Comparison of ENCODE assay signal across 32 cellular contexts in genomic region chrX:30706216-30706775, GRCh38.
"Had no signal": no experiment of that assay in that cellular context is flagged by ENCODE, and none has a peak within 500 bp of the region (broad histone marks: within the 10 kb centered on the region; RNA-seq: fewer than 3 reads in every experiment).

No MANE protein-coding gene starts in this region.

- H3K36me3 ChIP-seq: ascending aorta, breast epithelium, colonic mucosa, WERI-Rb-1 had no signal

- H3K4me3 Mint-ChIP-seq: activated B cell treated with CpG ODN at 0.5 μM for 24 hours; activated CD8-positive, alpha-beta memory T cell treated with anti-CD3 and anti-CD28 coated beads, Interleukin-2, amount 10 ng/mL, durations not matched to agents 7 days and 5 days; activated CD8-positive, alpha-beta T cell treated with anti-CD3 and anti-CD28 coated beads, Interleukin-2, amount 10 ng/mL, durations not matched to agents 7 days and 5 days; activated naive CD4-positive, alpha-beta T cell treated with anti-CD3 and anti-CD28 coated beads, Interleukin-2, amount 10 ng/mL, durations not matched to agents 7 days and 5 days; activated naive CD8-positive, alpha-beta T cell treated with anti-CD3 and anti-CD28 coated beads, Interleukin-2, amount 10 ng/mL, durations not matched to agents 7 days and 5 days; brain; T-helper 17 cell; T-helper 2 cell treated with Interferon-gamma antibody and Interleukin-4, amounts not matched to agents 5 μg/mL and 100 μg/mL, for 36 hours had no signal

- ATAC-seq: activated CD4-positive, CD25-positive, alpha-beta regulatory T cell treated with anti-CD3 and anti-CD28 coated beads, Interleukin-2, amount 50 U/mL, for 24 hours; activated CD8-positive, alpha-beta memory T cell treated with anti-CD3 and anti-CD28 coated beads, Interleukin-2, amount 10 ng/mL, durations not matched to agents 7 days and 5 days; activated CD8-positive, alpha-beta T cell treated with anti-CD3 and anti-CD28 coated beads, Interleukin-2, amount 10 ng/mL, durations not matched to agents 7 days and 5 days; activated naive CD4-positive, alpha-beta T cell treated with anti-CD3 and anti-CD28 coated beads, Interleukin-2, amount 50 U/mL, for 72 hours; gastroesophageal sphincter; T-helper 17 cell had no signal

- H3K4me1 ChIP-seq: ascending aorta, breast epithelium, colonic mucosa, esophagus squamous epithelium, gastroesophageal sphincter had no signal

- H3K4me3 ChIP-seq: ascending aorta, breast epithelium, cardiac muscle cell, colonic mucosa, esophagus squamous epithelium, gastroesophageal sphincter had no signal

- FAIRE-seq: endometrium, endothelial cell of umbilical vein had no signal

- H3K27ac Mint-ChIP-seq: activated B cell treated with CpG ODN at 0.5 μM for 24 hours; activated CD8-positive, alpha-beta memory T cell treated with anti-CD3 and anti-CD28 coated beads, Interleukin-2, amount 10 ng/mL, durations not matched to agents 7 days and 5 days; activated CD8-positive, alpha-beta T cell treated with anti-CD3 and anti-CD28 coated beads, Interleukin-2, amount 10 ng/mL, durations not matched to agents 7 days and 5 days; activated naive CD4-positive, alpha-beta T cell treated with anti-CD3 and anti-CD28 coated beads, Interleukin-2, amount 10 ng/mL, durations not matched to agents 7 days and 5 days; activated naive CD4-positive, alpha-beta T cell treated with anti-CD3 and anti-CD28 coated beads, Interleukin-2, amount 50 U/mL, for 72 hours; activated naive CD8-positive, alpha-beta T cell treated with anti-CD3 and anti-CD28 coated beads, Interleukin-2, amount 10 ng/mL, durations not matched to agents 7 days and 5 days; brain; T-helper 17 cell; T-helper 2 cell treated with Interferon-gamma antibody and Interleukin-4, amounts not matched to agents 5 μg/mL and 100 μg/mL, for 36 hours had no signal

- H3K27me3 ChIP-seq: ascending aorta, breast epithelium, cardiac muscle cell, colonic mucosa, esophagus squamous epithelium, gastroesophageal sphincter had no signal

- H3K27ac ChIP-seq: ascending aorta, breast epithelium, cardiac muscle cell, colonic mucosa, epithelial cell of prostate, esophagus squamous epithelium, gastroesophageal sphincter, WERI-Rb-1 had no signal

- H3K4me1 Mint-ChIP-seq: activated B cell treated with CpG ODN at 0.5 μM for 24 hours, brain, T-helper 17 cell had no signal

- H3K9me3 ChIP-seq: ascending aorta, breast epithelium, colonic mucosa, esophagus squamous epithelium, gastroesophageal sphincter had no signal

- DNase-seq: activated B cell treated with CpG ODN at 0.5 μM for 24 hours; activated CD4-positive, alpha-beta T cell treated with anti-CD3 and anti-CD28 coated beads for 48 hours; activated CD8-positive, alpha-beta memory T cell treated with anti-CD3 and anti-CD28 coated beads, Interleukin-2, amount 10 ng/mL, durations not matched to agents 7 days and 5 days; activated CD8-positive, alpha-beta memory T cell treated with anti-CD3 and anti-CD28 coated beads, Interleukin-2, amount 50 U/mL, for 4 hours; activated CD8-positive, alpha-beta T cell treated with anti-CD3 and anti-CD28 coated beads, Interleukin-2, amount 10 ng/mL, durations not matched to agents 7 days and 5 days; activated gamma-delta T cell; activated naive CD4-positive, alpha-beta T cell; activated naive CD4-positive, alpha-beta T cell treated with anti-CD3 and anti-CD28 coated beads, Interleukin-2, amount 10 ng/mL, durations not matched to agents 7 days and 5 days; activated naive CD8-positive, alpha-beta T cell treated with anti-CD3 and anti-CD28 coated beads, Interleukin-2, amount 10 ng/mL, durations not matched to agents 7 days and 5 days; activated T-cell treated with anti-CD3 and anti-CD28 coated beads, Interleukin-2, amount 50 U/mL, for 1 hour; activated T-cell treated with anti-CD3 and anti-CD28 coated beads, Interleukin-2, amount 50 U/mL, for 48 hours; central memory CD4-positive, alpha-beta T cell; cerebellar nuclear complex; colonic mucosa; effector CD8-positive, alpha-beta T cell; esophagus squamous epithelium; foreskin melanocyte; T-helper 1 cell; T-helper 17 cell; T1000; WERI-Rb-1 had no signal

- H3K27me3 Mint-ChIP-seq: activated B cell treated with CpG ODN at 0.5 μM for 24 hours; activated CD8-positive, alpha-beta memory T cell treated with anti-CD3 and anti-CD28 coated beads, Interleukin-2, amount 10 ng/mL, durations not matched to agents 7 days and 5 days; activated naive CD4-positive, alpha-beta T cell treated with anti-CD3 and anti-CD28 coated beads, Interleukin-2, amount 10 ng/mL, durations not matched to agents 7 days and 5 days; activated naive CD8-positive, alpha-beta T cell treated with anti-CD3 and anti-CD28 coated beads, Interleukin-2, amount 10 ng/mL, durations not matched to agents 7 days and 5 days; brain; T-helper 17 cell had no signal

- H3K9me3 Mint-ChIP-seq: activated naive CD4-positive, alpha-beta T cell treated with anti-CD3 and anti-CD28 coated beads, Interleukin-2, amount 10 ng/mL, durations not matched to agents 7 days and 5 days; activated naive CD4-positive, alpha-beta T cell treated with anti-CD3 and anti-CD28 coated beads, Interleukin-2, amount 50 U/mL, for 72 hours; activated naive CD8-positive, alpha-beta T cell treated with anti-CD3 and anti-CD28 coated beads, Interleukin-2, amount 10 ng/mL, durations not matched to agents 7 days and 5 days; T-helper 2 cell treated with Interferon-gamma antibody and Interleukin-4, amounts not matched to agents 5 μg/mL and 100 μg/mL, for 36 hours had no signal
